ENCODE assay signal across 1 cellular context in the genomic region with DNA sequence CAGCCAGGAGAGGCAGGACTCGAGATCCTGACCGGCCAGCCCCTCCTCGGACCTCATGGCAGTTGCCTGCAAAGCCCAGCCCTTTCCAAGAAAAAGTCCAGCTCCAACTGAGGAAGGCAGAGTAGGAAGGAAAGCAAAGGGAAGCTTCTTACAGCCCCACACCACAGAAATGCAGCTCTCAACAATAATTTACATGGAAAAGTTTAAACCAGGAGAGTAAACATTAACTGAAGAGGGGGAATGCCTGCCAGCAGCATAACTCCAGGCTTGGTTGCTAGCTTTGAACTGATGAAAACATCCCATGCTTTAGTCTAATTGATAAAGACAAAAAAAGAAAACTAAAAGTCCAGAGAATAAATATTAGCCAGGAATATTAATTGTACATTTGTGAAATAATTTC.
TF ChIP-seq lines count a peak whose summit lies in the region.

No MANE protein-coding gene starts in this region.

TF ChIP-seq in GM23338, 12 proteins besides CTCF, POLR2A, EP300 and RAD21 (continued from another document):
- TF ChIP-seq, protein P1, sequence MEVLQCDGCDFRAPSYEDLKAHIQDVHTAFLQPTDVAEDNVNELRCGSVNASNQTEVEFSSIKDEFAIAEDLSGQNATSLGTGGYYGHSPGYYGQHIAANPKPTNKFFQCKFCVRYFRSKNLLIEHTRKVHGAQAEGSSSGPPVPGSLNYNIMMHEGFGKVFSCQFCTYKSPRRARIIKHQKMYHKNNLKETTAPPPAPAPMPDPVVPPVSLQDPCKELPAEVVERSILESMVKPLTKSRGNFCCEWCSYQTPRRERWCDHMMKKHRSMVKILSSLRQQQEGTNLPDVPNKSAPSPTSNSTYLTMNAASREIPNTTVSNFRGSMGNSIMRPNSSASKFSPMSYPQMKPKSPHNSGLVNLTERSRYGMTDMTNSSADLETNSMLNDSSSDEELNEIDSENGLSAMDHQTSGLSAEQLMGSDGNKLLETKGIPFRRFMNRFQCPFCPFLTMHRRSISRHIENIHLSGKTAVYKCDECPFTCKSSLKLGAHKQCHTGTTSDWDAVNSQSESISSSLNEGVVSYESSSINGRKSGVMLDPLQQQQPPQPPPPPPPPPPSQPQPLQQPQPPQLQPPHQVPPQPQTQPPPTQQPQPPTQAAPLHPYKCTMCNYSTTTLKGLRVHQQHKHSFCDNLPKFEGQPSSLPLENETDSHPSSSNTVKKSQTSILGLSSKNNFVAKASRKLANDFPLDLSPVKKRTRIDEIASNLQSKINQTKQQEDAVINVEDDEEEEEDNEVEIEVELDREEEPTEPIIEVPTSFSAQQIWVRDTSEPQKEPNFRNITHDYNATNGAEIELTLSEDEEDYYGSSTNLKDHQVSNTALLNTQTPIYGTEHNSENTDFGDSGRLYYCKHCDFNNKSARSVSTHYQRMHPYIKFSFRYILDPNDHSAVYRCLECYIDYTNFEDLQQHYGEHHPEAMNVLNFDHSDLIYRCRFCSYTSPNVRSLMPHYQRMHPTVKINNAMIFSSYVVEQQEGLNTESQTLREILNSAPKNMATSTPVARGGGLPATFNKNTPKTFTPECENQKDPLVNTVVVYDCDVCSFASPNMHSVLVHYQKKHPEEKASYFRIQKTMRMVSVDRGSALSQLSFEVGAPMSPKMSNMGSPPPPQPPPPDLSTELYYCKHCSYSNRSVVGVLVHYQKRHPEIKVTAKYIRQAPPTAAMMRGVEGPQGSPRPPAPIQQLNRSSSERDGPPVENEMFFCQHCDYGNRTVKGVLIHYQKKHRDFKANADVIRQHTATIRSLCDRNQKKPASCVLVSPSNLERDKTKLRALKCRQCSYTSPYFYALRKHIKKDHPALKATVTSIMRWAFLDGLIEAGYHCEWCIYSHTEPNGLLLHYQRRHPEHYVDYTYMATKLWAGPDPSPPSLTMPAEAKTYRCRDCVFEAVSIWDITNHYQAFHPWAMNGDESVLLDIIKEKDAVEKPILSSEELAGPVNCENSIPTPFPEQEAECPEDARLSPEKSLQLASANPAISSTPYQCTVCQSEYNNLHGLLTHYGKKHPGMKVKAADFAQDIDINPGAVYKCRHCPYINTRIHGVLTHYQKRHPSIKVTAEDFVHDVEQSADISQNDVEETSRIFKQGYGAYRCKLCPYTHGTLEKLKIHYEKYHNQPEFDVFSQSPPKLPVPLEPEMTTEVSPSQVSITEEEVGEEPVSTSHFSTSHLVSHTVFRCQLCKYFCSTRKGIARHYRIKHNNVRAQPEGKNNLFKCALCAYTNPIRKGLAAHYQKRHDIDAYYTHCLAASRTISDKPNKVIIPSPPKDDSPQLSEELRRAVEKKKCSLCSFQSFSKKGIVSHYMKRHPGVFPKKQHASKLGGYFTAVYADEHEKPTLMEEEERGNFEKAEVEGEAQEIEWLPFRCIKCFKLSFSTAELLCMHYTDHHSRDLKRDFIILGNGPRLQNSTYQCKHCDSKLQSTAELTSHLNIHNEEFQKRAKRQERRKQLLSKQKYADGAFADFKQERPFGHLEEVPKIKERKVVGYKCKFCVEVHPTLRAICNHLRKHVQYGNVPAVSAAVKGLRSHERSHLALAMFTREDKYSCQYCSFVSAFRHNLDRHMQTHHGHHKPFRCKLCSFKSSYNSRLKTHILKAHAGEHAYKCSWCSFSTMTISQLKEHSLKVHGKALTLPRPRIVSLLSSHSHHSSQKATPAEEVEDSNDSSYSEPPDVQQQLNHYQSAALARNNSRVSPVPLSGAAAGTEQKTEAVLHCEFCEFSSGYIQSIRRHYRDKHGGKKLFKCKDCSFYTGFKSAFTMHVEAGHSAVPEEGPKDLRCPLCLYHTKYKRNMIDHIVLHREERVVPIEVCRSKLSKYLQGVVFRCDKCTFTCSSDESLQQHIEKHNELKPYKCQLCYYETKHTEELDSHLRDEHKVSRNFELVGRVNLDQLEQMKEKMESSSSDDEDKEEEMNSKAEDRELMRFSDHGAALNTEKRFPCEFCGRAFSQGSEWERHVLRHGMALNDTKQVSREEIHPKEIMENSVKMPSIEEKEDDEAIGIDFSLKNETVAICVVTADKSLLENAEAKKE (CRISPR knock-in tag; IDR thresholded peaks at IDR 0.05) = no peak
- TF ChIP-seq JUNB (IDR thresholded peaks at IDR 0.05; ENCODE audit: unreplicated experiment) (no peak), CREB1 (CRISPR knock-in tag; IDR thresholded peaks at IDR 0.05; ENCODE audit: low read depth) (no peak), ZNF331 (CRISPR knock-in tag; IDR thresholded peaks at IDR 0.05; ENCODE audit: low read depth) (no peak), STAT1 (IDR thresholded peaks at IDR 0.05; ENCODE audit: unreplicated experiment) (no peak), EZH2 (IDR thresholded peaks at IDR 0.05; ENCODE audit: low read depth, unreplicated experiment) (no peak), EZH2phosphoT487 (IDR thresholded peaks at IDR 0.05; ENCODE audit: unreplicated experiment) (no peak)
- TF ChIP-seq, protein P2, sequence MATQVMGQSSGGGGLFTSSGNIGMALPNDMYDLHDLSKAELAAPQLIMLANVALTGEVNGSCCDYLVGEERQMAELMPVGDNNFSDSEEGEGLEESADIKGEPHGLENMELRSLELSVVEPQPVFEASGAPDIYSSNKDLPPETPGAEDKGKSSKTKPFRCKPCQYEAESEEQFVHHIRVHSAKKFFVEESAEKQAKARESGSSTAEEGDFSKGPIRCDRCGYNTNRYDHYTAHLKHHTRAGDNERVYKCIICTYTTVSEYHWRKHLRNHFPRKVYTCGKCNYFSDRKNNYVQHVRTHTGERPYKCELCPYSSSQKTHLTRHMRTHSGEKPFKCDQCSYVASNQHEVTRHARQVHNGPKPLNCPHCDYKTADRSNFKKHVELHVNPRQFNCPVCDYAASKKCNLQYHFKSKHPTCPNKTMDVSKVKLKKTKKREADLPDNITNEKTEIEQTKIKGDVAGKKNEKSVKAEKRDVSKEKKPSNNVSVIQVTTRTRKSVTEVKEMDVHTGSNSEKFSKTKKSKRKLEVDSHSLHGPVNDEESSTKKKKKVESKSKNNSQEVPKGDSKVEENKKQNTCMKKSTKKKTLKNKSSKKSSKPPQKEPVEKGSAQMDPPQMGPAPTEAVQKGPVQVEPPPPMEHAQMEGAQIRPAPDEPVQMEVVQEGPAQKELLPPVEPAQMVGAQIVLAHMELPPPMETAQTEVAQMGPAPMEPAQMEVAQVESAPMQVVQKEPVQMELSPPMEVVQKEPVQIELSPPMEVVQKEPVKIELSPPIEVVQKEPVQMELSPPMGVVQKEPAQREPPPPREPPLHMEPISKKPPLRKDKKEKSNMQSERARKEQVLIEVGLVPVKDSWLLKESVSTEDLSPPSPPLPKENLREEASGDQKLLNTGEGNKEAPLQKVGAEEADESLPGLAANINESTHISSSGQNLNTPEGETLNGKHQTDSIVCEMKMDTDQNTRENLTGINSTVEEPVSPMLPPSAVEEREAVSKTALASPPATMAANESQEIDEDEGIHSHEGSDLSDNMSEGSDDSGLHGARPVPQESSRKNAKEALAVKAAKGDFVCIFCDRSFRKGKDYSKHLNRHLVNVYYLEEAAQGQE (IDR thresholded peaks at IDR 0.05; ENCODE audit: unreplicated experiment) = no peak
